ENCODE assay signal across 1 cellular context in genomic region chr6:111662192-111662793, GRCh38.
TF ChIP-seq lines count a peak whose summit lies in the region.

No MANE protein-coding gene starts in this region.

TF ChIP-seq in HepG2, 621 proteins besides CTCF, POLR2A, EP300 and RAD21 (continued from another document):
- TF ChIP-seq IKZF5 (CRISPR knock-in tag; IDR thresholded peaks at IDR 0.05) = no peak
- TF ChIP-seq HNRNPH1 (optimal IDR thresholded peaks at IDR 0.05; ENCODE audit: low read depth, low read length) = no peak
- TF ChIP-seq NR2F6 (IDR thresholded peaks at IDR 0.05) = peak; percentile 56; the same call in 1 of the 2 replicates
- peak; percentile 49; the same call in 1 of the 2 replicates for TF ChIP-seq NR2F6 (CRISPR knock-in tag; IDR thresholded peaks at IDR 0.05)
- no peak for TF ChIP-seq ARID5B (CRISPR knock-in tag; IDR thresholded peaks at IDR 0.05)
- TF ChIP-seq RARA (CRISPR knock-in tag; IDR thresholded peaks at IDR 0.05) = peak; percentile 39
- 0 out of 2 replicates have a peak, but pooled peaks have one; percentile 32 for TF ChIP-seq BCL6 (CRISPR knock-in tag; IDR thresholded peaks at IDR 0.05)
